In genomic region chr7:6012355-6013104, GRCh38 we compare ENCODE assay signal across 9 cellular contexts. TPM values are rescaled to one million over a fixed set of nuclear protein-coding genes. Genes with fewer than 3 reads are reported as not detected.
DNase-seq lines count a peak whose midpoint lies in the region; ATAC-seq and TF ChIP-seq lines count a peak whose summit lies in the region.
"Had no signal": no experiment of that assay in that cellular context is flagged by ENCODE, and none has a peak within 500 bp of the region (broad histone marks: within the 10 kb centered on the region; RNA-seq: fewer than 3 reads in every experiment).

No MANE protein-coding gene starts in this region.

- peaks cover 29% of the 10 kb centered on the region for H3K36me3 ChIP-seq in left ventricle myocardium inferior
- peaks cover 4 to 25% (median 16%) of the 10 kb centered on the region in 4 donors for H3K36me3 ChIP-seq in upper lobe of left lung

- ATAC-seq in left cardiac atrium, result no peak
- ATAC-seq in upper lobe of left lung (ENCODE audit: low FRiP score in 2 of 2), result peak in 1 of 2 donors; percentile 64
- no peak for ATAC-seq in HG02884 (IDR thresholded peaks at IDR 0.05; ENCODE audit: unreplicated experiment)

- H3K4me3 ChIP-seq in left ventricle myocardium inferior, result no peak overlapping the region
- no peak overlapping the region for H3K4me3 ChIP-seq in upper lobe of left lung
- H3K4me3 ChIP-seq: BLaER1 had no signal

- 62% methylated on average over 14 of the region's 14 CpGs for WGBS in upper lobe of left lung, 2 donors

- H3K9me3 ChIP-seq in left ventricle myocardium inferior (replicated peaks), result no peaks in the 10 kb centered on the region
- no peaks in the 10 kb centered on the region for H3K9me3 ChIP-seq in upper lobe of left lung
- H3K9me3 ChIP-seq: BLaER1 had no signal

- intact Hi-C loops in left ventricle myocardium inferior (cut with micrococcal nuclease), result no loop called here
- intact Hi-C loops in left cardiac atrium (cut with DNase I), result no loop called here

- no peak for TF ChIP-seq EP300 in upper lobe of left lung (IDR thresholded peaks at IDR 0.05)

- H3K27ac ChIP-seq in left ventricle myocardium inferior (replicated peaks), result peak overlapping the region; percentile 99
- peak overlapping the region in 3 of 4 donors; percentile 38 to 70 (median 60) for H3K27ac ChIP-seq in upper lobe of left lung
- H3K27ac ChIP-seq: BLaER1, HL-60 had no signal

- H3K4me1 ChIP-seq in left ventricle myocardium inferior (peaks cover 78% of the 10 kb centered on the region), upper lobe of left lung (peaks cover 22 to 46% (median 29%) of the 10 kb centered on the region in 4 donors)

- TF ChIP-seq CTCF in left ventricle myocardium inferior (IDR thresholded peaks at IDR 0.05; ENCODE audit: borderline replicate concordance) (no peak), upper lobe of left lung (IDR thresholded peaks at IDR 0.05) (no peak)

- DNase-seq in left ventricle myocardium inferior (no peak), left cardiac atrium (no peak), kidney tubule cell (ENCODE audit: low spot score) (peak; percentile 28), upper lobe of left lung (peak in 1 of 2 donors; percentile 62), NOMO-1 treated with DMSO at 0.1 percent for 48 hours (lab: John Stamatoyannopoulos, UW; ENCODE audit: unreplicated experiment) (no peak)
- DNase-seq: activated naive CD4-positive, alpha-beta T cell treated with anti-CD3 and anti-CD28 coated beads, Interleukin-2, amount 10 ng/mL, durations not matched to agents 7 days and 5 days had no signal

- no peak for TF ChIP-seq POLR2A in upper lobe of left lung (IDR thresholded peaks at IDR 0.05)

- H3K27me3 ChIP-seq in left ventricle myocardium inferior (ENCODE audit: low read depth) (no peaks in the 10 kb centered on the region), upper lobe of left lung (no peaks in the 10 kb centered on the region)
- H3K27me3 ChIP-seq: BLaER1 had no signal

RNA-seq across cellular contexts. Expression of gene AIMP2, which starts 3.5 kb away (rescaled TPM):
- 49.1 TPM for total RNA-seq in left ventricle myocardium inferior
- total RNA-seq in left cardiac atrium, result 10 to 100 TPM; 31.5 to 40.9 TPM
- 10 to 100 TPM in 5 of 6 donors, 1 to 10 TPM in 1; 8.4 to 58.1 (median 25.3) TPM for total RNA-seq in upper lobe of left lung

RNA-seq across cellular contexts. Expression of gene PMS2, which starts 3.7 kb away (rescaled TPM):
- total RNA-seq in left ventricle myocardium inferior (5.6 TPM), left cardiac atrium (1 to 10 TPM; 6.2 to 7.2 TPM), upper lobe of left lung (10 to 100 TPM in 3 of 6 donors, 1 to 10 TPM in 3; 5.1 to 15.7 (median 9.7) TPM)

RNA-seq across cellular contexts. Expression of gene ANKRD61, which starts 18.6 kb away (rescaled TPM):
- total RNA-seq in left ventricle myocardium inferior (not detected), left cardiac atrium (under 1 TPM; 0.26 to 0.29 TPM), upper lobe of left lung (under 1 TPM in 1 of 6 donors, not detected in 5; 0.46 TPM)

RNA-seq across cellular contexts. Expression of gene RSPH10B, which starts 42.0 kb away (rescaled TPM):
- total RNA-seq in left ventricle myocardium inferior, result not detected
- total RNA-seq in left cardiac atrium, result not detected
- 10 to 100 TPM in 2 of 6 donors, 1 to 10 TPM in 3, under 1 TPM in 1; 0.20 to 20.5 (median 4.4) TPM for total RNA-seq in upper lobe of left lung

RNA-seq across cellular contexts. Expression of gene EIF2AK1, which starts 46.4 kb away (rescaled TPM):
- total RNA-seq in left ventricle myocardium inferior (48.4 TPM), left cardiac atrium (10 to 100 TPM; 46.9 to 58.7 TPM), upper lobe of left lung (100 to 1,000 TPM in 3 of 6 donors, 10 to 100 TPM in 3; 76.5 to 283 (median 123) TPM)
